In the genomic region with DNA sequence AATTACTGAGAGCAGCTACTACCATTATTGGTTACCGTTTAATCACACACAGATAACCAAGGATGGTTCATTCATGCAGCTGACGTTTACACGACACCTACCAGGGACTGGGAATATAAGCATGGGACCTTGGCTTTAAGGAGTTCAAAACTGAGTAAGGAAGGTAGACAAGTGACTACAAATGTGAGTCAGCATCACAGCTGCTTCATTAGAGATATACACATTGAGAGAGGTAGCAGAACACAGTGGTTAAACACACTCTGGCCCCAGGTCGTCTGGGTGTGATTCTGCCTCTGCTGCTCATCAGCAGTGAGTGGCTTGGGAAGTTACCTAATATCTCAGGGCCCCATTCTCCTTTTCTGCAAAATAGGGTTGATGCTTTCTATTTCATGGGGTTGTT, we compare ENCODE assay signal across 15 cellular contexts.
DNase-seq lines count a peak whose midpoint lies in the region; ATAC-seq and TF ChIP-seq lines count a peak whose summit lies in the region.
"Had no signal": no experiment of that assay in that cellular context is flagged by ENCODE, and none has a peak within 500 bp of the region (broad histone marks: within the 10 kb centered on the region; RNA-seq: fewer than 3 reads in every experiment).

No MANE protein-coding gene starts in this region.

- no peak overlapping the region for H3K4me3 Mint-ChIP-seq in activated CD4-positive, alpha-beta T cell treated with anti-CD3 and anti-CD28 coated beads, Interleukin-2, amount 10 ng/mL, durations not matched to agents 7 days and 5 days
- H3K4me3 Mint-ChIP-seq in natural killer cell, result no peak overlapping the region
- H3K4me3 Mint-ChIP-seq: activated naive CD4-positive, alpha-beta T cell treated with anti-CD3 and anti-CD28 coated beads, Interleukin-2, amount 50 U/mL, for 24 hours; central memory CD8-positive, alpha-beta T cell had no signal

- no peak for DNase-seq in pons (ENCODE audit: low spot score)
- DNase-seq in NOMO-1 treated with DMSO at 0.1 percent for 48 hours (lab: John Stamatoyannopoulos, UW; ENCODE audit: unreplicated experiment), result no peak
- no peak for DNase-seq in activated CD4-positive, alpha-beta T cell treated with anti-CD3 and anti-CD28 coated beads, Interleukin-2, amount 10 ng/mL, durations not matched to agents 7 days and 5 days
- no peak for DNase-seq in natural killer cell
- DNase-seq: activated CD4-positive, alpha-beta T cell treated with anti-CD3 and anti-CD28 coated beads, Interleukin-2, amount 50 U/mL, for 1 hour; NCI-H2107; OCI-M1; stimulated activated CD4-positive, alpha-beta T cell treated with anti-CD3 and anti-CD28 coated beads, Interleukin-4, amount 100 ng/mL, for 4 hours had no signal

- H3K27me3 Mint-ChIP-seq in activated CD4-positive, alpha-beta T cell treated with anti-CD3 and anti-CD28 coated beads, Interleukin-2, amount 10 ng/mL, durations not matched to agents 7 days and 5 days, result no peaks in the 10 kb centered on the region
- no peaks in the 10 kb centered on the region for H3K27me3 Mint-ChIP-seq in natural killer cell (ENCODE audit: low read depth in 2 of 2)
- H3K27me3 Mint-ChIP-seq: activated naive CD4-positive, alpha-beta T cell treated with anti-CD3 and anti-CD28 coated beads, Interleukin-2, amount 50 U/mL, for 24 hours; central memory CD8-positive, alpha-beta T cell had no signal

- no peak overlapping the region for H3K27ac ChIP-seq in OCI-LY3 (ENCODE audit: low read length)
- H3K27ac ChIP-seq: prostate gland had no signal

- no peaks in the 10 kb centered on the region for H3K9me3 ChIP-seq in OCI-LY3 (ENCODE audit: insufficient read depth, low read length)
- H3K9me3 ChIP-seq: prostate gland had no signal

- no peak overlapping the region for H3K9ac ChIP-seq in OCI-LY3 (ENCODE audit: low read length)

- TF ChIP-seq CTCF in OCI-LY3 (IDR thresholded peaks at IDR 0.05; ENCODE audit: low read depth, low read length) (no peak), natural killer cell (IDR thresholded peaks at IDR 0.05) (no peak)

- H3K27me3 ChIP-seq in OCI-LY3 (ENCODE audit: low read depth, low read length), result no peaks in the 10 kb centered on the region

- no peaks in the 10 kb centered on the region for H3K9me3 Mint-ChIP-seq in activated CD4-positive, alpha-beta T cell treated with anti-CD3 and anti-CD28 coated beads, Interleukin-2, amount 10 ng/mL, durations not matched to agents 7 days and 5 days
- no peaks in the 10 kb centered on the region for H3K9me3 Mint-ChIP-seq in natural killer cell
- H3K9me3 Mint-ChIP-seq: activated naive CD4-positive, alpha-beta T cell treated with anti-CD3 and anti-CD28 coated beads, Interleukin-2, amount 50 U/mL, for 24 hours; central memory CD8-positive, alpha-beta T cell had no signal

- no peaks in the 10 kb centered on the region for H3K36me3 ChIP-seq in OCI-LY3 (replicated peaks; ENCODE audit: low read depth, low read length)
- H3K36me3 ChIP-seq: prostate gland had no signal

- peaks cover 2% of the 10 kb centered on the region for H3K4me1 Mint-ChIP-seq in activated CD4-positive, alpha-beta T cell treated with anti-CD3 and anti-CD28 coated beads, Interleukin-2, amount 10 ng/mL, durations not matched to agents 7 days and 5 days
- H3K4me1 Mint-ChIP-seq in natural killer cell, result peaks cover 24 to 50% of the 10 kb centered on the region in 2 donors
- H3K4me1 Mint-ChIP-seq: activated naive CD4-positive, alpha-beta T cell treated with anti-CD3 and anti-CD28 coated beads, Interleukin-2, amount 50 U/mL, for 24 hours had no signal

- no peak overlapping the region for H3K4me3 ChIP-seq in OCI-LY3 (ENCODE audit: low read length)
- H3K4me3 ChIP-seq: prostate gland had no signal

- peaks cover 13% of the 10 kb centered on the region for H3K4me1 ChIP-seq in OCI-LY3 (ENCODE audit: low read length)
- H3K4me1 ChIP-seq: prostate gland had no signal

- H3K36me3 Mint-ChIP-seq in activated CD4-positive, alpha-beta T cell treated with anti-CD3 and anti-CD28 coated beads, Interleukin-2, amount 10 ng/mL, durations not matched to agents 7 days and 5 days (ENCODE audit: low read depth), result peaks cover 1% of the 10 kb centered on the region
- H3K36me3 Mint-ChIP-seq in natural killer cell, result peaks cover 7% of the 10 kb centered on the region

- intact Hi-C loops in natural killer cell (cut with micrococcal nuclease), result no loop called here

- POLR2A ChIA-PET in activated CD4-positive, alpha-beta T cell treated with anti-CD3 and anti-CD28 coated beads, Interleukin-2, amount 10 ng/mL, durations not matched to agents 7 days and 5 days (lab: Charles Lee), result no interaction called here

- peak; percentile 59 for ATAC-seq in GM18498 (IDR thresholded peaks at IDR 0.05; ENCODE audit: unreplicated experiment)
- ATAC-seq in GM19043 (IDR thresholded peaks at IDR 0.05; ENCODE audit: low read depth, unreplicated experiment), result peak; percentile 74
- ATAC-seq in HG02852 (IDR thresholded peaks at IDR 0.05; ENCODE audit: unreplicated experiment), result peak; percentile 94
- ATAC-seq in natural killer cell, result no peak

- H3K27ac Mint-ChIP-seq in activated CD4-positive, alpha-beta T cell treated with anti-CD3 and anti-CD28 coated beads, Interleukin-2, amount 10 ng/mL, durations not matched to agents 7 days and 5 days, result no peak overlapping the region
- no peak overlapping the region for H3K27ac Mint-ChIP-seq in natural killer cell
- H3K27ac Mint-ChIP-seq: activated naive CD4-positive, alpha-beta T cell treated with anti-CD3 and anti-CD28 coated beads, Interleukin-2, amount 50 U/mL, for 24 hours had no signal

- no peaks in the 10 kb centered on the region for H4K20me1 ChIP-seq in OCI-LY3 (ENCODE audit: insufficient read depth, low read length)

- H2AFZ ChIP-seq in OCI-LY3 (ENCODE audit: low read depth, low read length), result no peak overlapping the region

- H3K4me2 ChIP-seq in OCI-LY3 (ENCODE audit: low read length), result 0 out of 2 replicates have a peak overlapping the region, but pooled peaks have one; percentile 15

- CTCF ChIA-PET in activated CD4-positive, alpha-beta T cell treated with anti-CD3 and anti-CD28 coated beads, Interleukin-2, amount 10 ng/mL, durations not matched to agents 7 days and 5 days (lab: Charles Lee), result interaction anchor here (0.6 kb wide), 1 partner anchor 405 kb away, joined by 8 read pairs; no protein-coding TSS in a partner anchor

- no peaks in the 10 kb centered on the region for H3K79me2 ChIP-seq in OCI-LY3 (ENCODE audit: low read length)

Comparison
In these comparisons a context has a peak if more than half of its experiments do, and no peak if none do; other contexts are left out.
1. ATAC-seq: peak in GM18498 (single experiment), GM19043 (single experiment) and HG02852 (single experiment); none in natural killer cell (0 of 3).